ENCODE assay signal across 26 cellular contexts in genomic region chr14:70009961-70010360, GRCh38.
DNase-seq lines count a peak whose midpoint lies in the region; ATAC-seq, FAIRE-seq and TF ChIP-seq lines count a peak whose summit lies in the region.
"Had no signal": no experiment of that assay in that cellular context is flagged by ENCODE, and none has a peak within 500 bp of the region (broad histone marks: within the 10 kb centered on the region; RNA-seq: fewer than 3 reads in every experiment).

No MANE protein-coding gene starts in this region.

- FAIRE-seq in bronchial epithelial cell (lab: Jason Lieb, UNC), result no peak
- FAIRE-seq: colon, endothelial cell of umbilical vein, islet of Langerhans, K562 had no signal

- no peak overlapping the region for H3K4me3 ChIP-seq in bronchial epithelial cell (ENCODE audit: low read depth, low read length)
- no peak overlapping the region for H3K4me3 ChIP-seq in aorta (ENCODE audit: low read length in 2 of 2)
- H3K4me3 ChIP-seq: breast epithelium, K562, transverse colon had no signal

- TF ChIP-seq CTCF in bronchial epithelial cell (IDR thresholded peaks at IDR 0.05; ENCODE audit: insufficient read depth, low read length, severe bottlenecking), result peak; percentile 4

- DNase-seq in NCI-H510A treated with DMSO at 0.1 percent for 48 hours (lab: John Stamatoyannopoulos, UW) (peak; percentile 21), NCI-H510A (lab: John Stamatoyannopoulos, UW) (no peak), bronchial epithelial cell (ENCODE audit: low read depth) (peak; percentile 90), left ventricle myocardium superior (peak; percentile 33), aorta (no peak), activated T-cell treated with anti-CD3 and anti-CD28 coated beads for 4 hours (no peak), NOMO-1 treated with dmso at 0.1 percent for 144 hours (lab: John Stamatoyannopoulos, UW; ENCODE audit: unreplicated experiment) (no peak)
- DNase-seq: activated CD4-positive, alpha-beta T cell treated with anti-CD3 and anti-CD28 coated beads for 48 hours; CD4-positive, CD25-positive, alpha-beta regulatory T cell; midbrain; naive thymus-derived CD4-positive, alpha-beta T cell; NCI-H1105 treated with DMSO at 0.1 percent for 48 hours; NCI-H1930; nucleus accumbens; stimulated activated CD4-positive, alpha-beta T cell treated with anti-CD3 and anti-CD28 coated beads, Interleukin-15, amount 100 ng/mL, for 24 hours; stimulated activated CD4-positive, alpha-beta T cell treated with anti-CD3 and anti-CD28 coated beads, Interleukin-4, amount 100 ng/mL, for 4 hours; T-helper 9 cell; transverse colon had no signal

- intact Hi-C loops in left ventricle myocardium superior (cut with micrococcal nuclease), result no loop called here
- intact Hi-C loops in aorta (cut with DNase I), result no loop called here

- no peak overlapping the region for H3K27ac ChIP-seq in aorta (ENCODE audit: low read depth in 1 of 2, low read length in 2 of 2)
- H3K27ac ChIP-seq: transverse colon had no signal

- H3K36me3 ChIP-seq in bronchial epithelial cell (ENCODE audit: control insufficient read depth, insufficient read depth, low read length), result no peaks in the 10 kb centered on the region
- H3K36me3 ChIP-seq in aorta (ENCODE audit: control insufficient read depth in 1 of 2, insufficient read depth in 2 of 2, low read length in 1 of 2), result no peaks in the 10 kb centered on the region
- H3K36me3 ChIP-seq: breast epithelium, transverse colon had no signal

- ATAC-seq in left ventricle myocardium superior, result peak; percentile 78
- ATAC-seq in aorta (ENCODE audit: low FRiP score), result peak; percentile 26
- ATAC-seq in GM19328 (IDR thresholded peaks at IDR 0.05; ENCODE audit: unreplicated experiment), result no peak
- ATAC-seq: activated naive CD4-positive, alpha-beta T cell treated with anti-CD3 and anti-CD28 coated beads, Interleukin-2, amount 50 U/mL, for 72 hours; K562; naive thymus-derived CD4-positive, alpha-beta T cell; Panc1 had no signal

- no peaks in the 10 kb centered on the region for H3K27me3 ChIP-seq in bronchial epithelial cell (ENCODE audit: control insufficient read depth, insufficient read depth, low read length)
- H3K27me3 ChIP-seq in aorta (ENCODE audit: control insufficient read depth in 1 of 2, insufficient read depth in 2 of 2, low read length in 1 of 2), result no peaks in the 10 kb centered on the region
- H3K27me3 ChIP-seq: breast epithelium, transverse colon had no signal

- H3K4me1 ChIP-seq in aorta (ENCODE audit: control insufficient read depth in 1 of 2, insufficient read depth in 2 of 2, low read length in 2 of 2), result no peaks in the 10 kb centered on the region
- H3K4me1 ChIP-seq: breast epithelium had no signal

- no peaks in the 10 kb centered on the region for H3K9me3 ChIP-seq in aorta (ENCODE audit: control insufficient read depth, low read length)
- H3K9me3 ChIP-seq: breast epithelium, transverse colon had no signal

- WGBS in aorta, 2 donors, result 52 to 66% methylated on average over 8 of the region's 8 CpGs

Comparison
In these comparisons a context has a peak if more than half of its experiments do, and no peak if none do; other contexts are left out.
1. DNase-seq: peak in NCI-H510A treated with DMSO at 0.1 percent for 48 hours (single experiment), bronchial epithelial cell (single experiment) and left ventricle myocardium superior (single experiment); none in NCI-H510A (single experiment), aorta (0 of 2), activated T-cell treated with anti-CD3 and anti-CD28 coated beads for 4 hours (single experiment) and NOMO-1 treated with dmso at 0.1 percent for 144 hours (single experiment).